8 cellular contexts compared by ENCODE assay signal in the genomic region with DNA sequence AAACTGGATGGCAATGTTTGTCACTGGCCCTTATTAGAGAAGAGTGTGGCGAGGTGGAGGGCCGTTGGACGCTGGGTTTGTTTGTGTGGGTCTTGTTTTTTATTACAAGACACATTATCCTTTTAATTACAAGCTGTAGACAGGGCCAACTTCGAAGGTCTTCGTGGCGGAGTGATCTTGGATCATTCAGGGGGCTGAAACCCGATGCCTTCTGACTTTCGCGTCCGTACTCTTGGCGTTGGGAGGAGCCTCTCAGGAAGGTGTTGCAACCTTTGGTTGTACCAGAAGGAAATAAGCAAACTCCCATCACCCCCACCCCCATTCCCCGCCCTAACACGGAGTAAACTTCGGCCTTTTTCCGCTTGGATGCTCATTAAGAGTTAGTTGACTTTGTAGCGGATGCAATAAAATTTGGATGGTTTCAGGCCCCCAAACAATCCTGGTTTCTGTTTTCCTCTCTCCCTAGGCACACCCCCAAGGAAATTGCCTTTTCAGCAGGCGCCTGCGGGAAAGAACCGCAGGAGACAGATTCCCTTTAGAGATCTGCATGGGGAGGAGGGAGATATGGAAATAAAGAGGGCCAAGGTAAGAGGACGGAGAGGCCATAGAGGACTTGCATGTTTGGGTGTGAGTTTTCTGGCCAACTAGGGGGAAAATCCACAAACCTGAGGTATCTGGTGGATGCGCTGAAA.
DNase-seq lines count a peak whose midpoint lies in the region; TF ChIP-seq lines count a peak whose summit lies in the region.

No MANE protein-coding gene starts in this region.

- peak overlapping the region; percentile 81 for H3K4me2 ChIP-seq in SU-DHL-6 (ENCODE audit: low read depth, low read length, poor library complexity, severe bottlenecking)

- H3K27me3 ChIP-seq in SU-DHL-6 (ENCODE audit: low read length): no peaks in the 10 kb centered on the region

- no peaks in the 10 kb centered on the region for H3K9me2 ChIP-seq in SU-DHL-6 (replicated peaks; ENCODE audit: insufficient read depth, low read length)

- peak overlapping the region; percentile 63 for H3K9ac ChIP-seq in SU-DHL-6 (ENCODE audit: low read length)

- no peaks in the 10 kb centered on the region for H3K36me3 ChIP-seq in SU-DHL-6 (ENCODE audit: low read length)

- peak overlapping the region; percentile 63 for H3K4me3 ChIP-seq in LNCaP clone FGC (ENCODE audit: low read depth, low read length)
- peak overlapping the region; percentile 59 for H3K4me3 ChIP-seq in SU-DHL-6 (ENCODE audit: insufficient read depth, low read length, poor library complexity, severe bottlenecking)

- H3K9me3 ChIP-seq in SU-DHL-6 (ENCODE audit: insufficient read depth, low read length): peaks cover 4% of the 10 kb centered on the region; the same call in 1 of the 2 replicates

- no peaks in the 10 kb centered on the region for H3K79me2 ChIP-seq in SU-DHL-6 (ENCODE audit: insufficient read depth, low read length)

- no peaks in the 10 kb centered on the region for H4K20me1 ChIP-seq in SU-DHL-6 (ENCODE audit: low read depth, low read length)

- peak overlapping the region; percentile 86 for H2AFZ ChIP-seq in SU-DHL-6 (ENCODE audit: low read depth, low read length, severe bottlenecking)

- peaks cover 27% of the 10 kb centered on the region for H3F3A ChIP-seq in SU-DHL-6 (ENCODE audit: insufficient read depth)

- peak; percentile 46 for DNase-seq in COLO829 (ENCODE audit: low spot score)
- DNase-seq in LNCaP clone FGC (ENCODE audit: low read depth): no peak
- DNase-seq in kidney tubule cell (ENCODE audit: low spot score): peak; percentile 73
- DNase-seq in GM10266 (ENCODE audit: extremely low spot score): no peak
- DNase-seq in stimulated activated CD4-positive, alpha-beta T cell treated with anti-CD3 and anti-CD28 coated beads, Interleukin-2, amount 100 ng/mL, for 24 hours: no peak
- no peak for DNase-seq in activated gamma-delta T cell (lab: John Stamatoyannopoulos, UW)
- DNase-seq in mucosa of gallbladder (ENCODE audit: low spot score): no peak

- no peak overlapping the region for H3K27ac ChIP-seq in SU-DHL-6 (ENCODE audit: low read depth, low read length)

- no peak for TF ChIP-seq CTCF in LNCaP clone FGC (IDR thresholded peaks at IDR 0.05; ENCODE audit: control insufficient read depth, extremely low read depth, insufficient read depth)
- TF ChIP-seq CTCF in SU-DHL-6 (IDR thresholded peaks at IDR 0.05; ENCODE audit: insufficient read depth, low read length, poor library complexity, severe bottlenecking): no peak
- TF ChIP-seq CTCF in GM10266 (IDR thresholded peaks at IDR 0.05; ENCODE audit: control insufficient read depth, insufficient read depth, low read depth, missing control alignments): no peak

Comparison
In these comparisons a context has a peak if more than half of its experiments do, and no peak if none do; other contexts are left out.
1. DNase-seq: peak in COLO829 (single experiment) and kidney tubule cell (single experiment); none in LNCaP clone FGC (single experiment), GM10266 (single experiment), stimulated activated CD4-positive, alpha-beta T cell treated with anti-CD3 and anti-CD28 coated beads, Interleukin-2, amount 100 ng/mL, for 24 hours (0 of 2), activated gamma-delta T cell (single experiment) and mucosa of gallbladder (single experiment).